ENCODE assay signal across 11 cellular contexts in genomic region chr17:72661093-72661944, GRCh38.
A peak's percentile ranks its signal among the peaks of the same experiment; 100 is the strongest.
DNase-seq lines count a peak whose midpoint lies in the region; ATAC-seq and TF ChIP-seq lines count a peak whose summit lies in the region.
"Had no signal": no experiment of that assay in that cellular context is flagged by ENCODE, and none has a peak within 500 bp of the region (broad histone marks: within the 10 kb centered on the region; RNA-seq: fewer than 3 reads in every experiment).

No MANE protein-coding gene starts in this region.

- TF ChIP-seq POLR2A in prostate gland (IDR thresholded peaks at IDR 0.05), result no peak

- no peaks in the 10 kb centered on the region for H3F3A ChIP-seq in GM23338 (replicated peaks; ENCODE audit: low read depth)

- H3K27me3 ChIP-seq in GM23338 (ENCODE audit: insufficient read depth), result no peaks in the 10 kb centered on the region
- no peaks in the 10 kb centered on the region for H3K27me3 ChIP-seq in prostate gland (replicated peaks; ENCODE audit: insufficient read depth)
- H3K27me3 ChIP-seq in HAP-1 (ENCODE audit: low read depth), result no peaks in the 10 kb centered on the region
- H3K27me3 ChIP-seq: thyroid gland had no signal

- H3K4me1 ChIP-seq in GM23338 (ENCODE audit: insufficient read depth), result peaks cover 3% of the 10 kb centered on the region; the same call in 1 of the 2 replicates
- no peaks in the 10 kb centered on the region for H3K4me1 ChIP-seq in prostate gland (replicated peaks)
- no peaks in the 10 kb centered on the region for H3K4me1 ChIP-seq in HAP-1
- H3K4me1 ChIP-seq: thyroid gland had no signal

- intact Hi-C loops in prostate gland (cut with DNase I), result no loop called here

- 50% methylated on average over 22 of the region's 22 CpGs for WGBS in prostate gland

- H3K4me1 Mint-ChIP-seq in GM23338, result peaks cover 6% of the 10 kb centered on the region; the same call in 2 of the 3 replicates

- ATAC-seq in GM23338, result peak; percentile 72
- no peak for ATAC-seq in GM21526 (IDR thresholded peaks at IDR 0.05; ENCODE audit: low FRiP score, unreplicated experiment)
- no peak for ATAC-seq in GM21717 (IDR thresholded peaks at IDR 0.05; ENCODE audit: unreplicated experiment)

- no peaks in the 10 kb centered on the region for H3K79me2 ChIP-seq in GM23338 (replicated peaks; ENCODE audit: insufficient read depth)

- peaks cover 3% of the 10 kb centered on the region for H3K27me3 Mint-ChIP-seq in GM23338 (ENCODE audit: insufficient read depth, low read depth, poor library complexity)

- no peak overlapping the region for H3K4me3 ChIP-seq in GM23338
- no peak overlapping the region for H3K4me3 ChIP-seq in epithelial cell of esophagus (ENCODE audit: low read length)
- H3K4me3 ChIP-seq in prostate gland, result no peak overlapping the region
- H3K4me3 ChIP-seq in HAP-1, result no peak overlapping the region
- H3K4me3 ChIP-seq: thyroid gland had no signal

- no peak overlapping the region for H2AFZ ChIP-seq in GM23338

- peaks cover 5% of the 10 kb centered on the region; the same call in 1 of the 2 replicates for H3K9me2 ChIP-seq in GM23338 (ENCODE audit: insufficient read depth)

- H3K4me2 ChIP-seq in GM23338, result no peak overlapping the region

- H3K27ac ChIP-seq in GM23338 (ENCODE audit: low read depth) (no peak overlapping the region), prostate gland (no peak overlapping the region)
- H3K27ac ChIP-seq: thyroid gland had no signal

- H3K4me3 Mint-ChIP-seq in GM23338, result no peak overlapping the region

- in situ Hi-C loops in HAP-1 (cut with MboI; ENCODE audit: low sequenced_read_pairs), result no loop called here

- no peak for DNase-seq in GM23338 (ENCODE audit: low spot score)
- DNase-seq in NCI-H2171 treated with DMSO at 0.1 percent for 48 hours (lab: John Stamatoyannopoulos, UW), result peak; percentile 43
- DNase-seq in epithelial cell of esophagus (ENCODE audit: low read depth), result peak; percentile 99
- peak; percentile 77 for DNase-seq in prostate gland (ENCODE audit: low spot score)
- no peak for DNase-seq in HAP-1 (ENCODE audit: low spot score in 2 of 2)
- DNase-seq in SKM-1 (lab: John Stamatoyannopoulos, UW; ENCODE audit: unreplicated experiment), result no peak
- DNase-seq: activated CD4-positive, alpha-beta T cell treated with anti-CD3 and anti-CD28 coated beads for 1 hour; NCI-H2029; thyroid gland had no signal

- H3K36me3 ChIP-seq in GM23338 (ENCODE audit: insufficient read depth) (no peaks in the 10 kb centered on the region), prostate gland (no peaks in the 10 kb centered on the region), HAP-1 (replicated peaks) (no peaks in the 10 kb centered on the region)
- H3K36me3 ChIP-seq: thyroid gland had no signal

- no peaks in the 10 kb centered on the region for H4K20me1 ChIP-seq in GM23338 (replicated peaks; ENCODE audit: insufficient read depth)

- H3K36me3 Mint-ChIP-seq in GM23338 (ENCODE audit: low read depth), result no peaks in the 10 kb centered on the region; the same call in 2 of the 3 replicates

- no peak overlapping the region for H3K27ac Mint-ChIP-seq in GM23338

- peak; percentile 30 to 48; a peak in 3 of 4 replicates for TF ChIP-seq CTCF in GM23338 (conservative IDR thresholded peaks at IDR 0.05; ENCODE audit: low read depth in 2 of 2)
- TF ChIP-seq CTCF in epithelial cell of esophagus (IDR thresholded peaks at IDR 0.05; ENCODE audit: insufficient read depth, low read depth, low read length, missing control alignments), result peak; percentile 66
- peak in 1 of 4 experiments; percentile 8 for TF ChIP-seq CTCF in prostate gland (IDR thresholded peaks at IDR 0.05)

- no peaks in the 10 kb centered on the region for H3K9me3 ChIP-seq in prostate gland
- no peaks in the 10 kb centered on the region for H3K9me3 ChIP-seq in HAP-1
- H3K9me3 ChIP-seq: thyroid gland had no signal

- no peaks in the 10 kb centered on the region for H3K9me3 Mint-ChIP-seq in GM23338

TF ChIP-seq in GM23338, 12 proteins besides CTCF, POLR2A, EP300 and RAD21 (continues in another document):
- TF ChIP-seq, protein P1, sequence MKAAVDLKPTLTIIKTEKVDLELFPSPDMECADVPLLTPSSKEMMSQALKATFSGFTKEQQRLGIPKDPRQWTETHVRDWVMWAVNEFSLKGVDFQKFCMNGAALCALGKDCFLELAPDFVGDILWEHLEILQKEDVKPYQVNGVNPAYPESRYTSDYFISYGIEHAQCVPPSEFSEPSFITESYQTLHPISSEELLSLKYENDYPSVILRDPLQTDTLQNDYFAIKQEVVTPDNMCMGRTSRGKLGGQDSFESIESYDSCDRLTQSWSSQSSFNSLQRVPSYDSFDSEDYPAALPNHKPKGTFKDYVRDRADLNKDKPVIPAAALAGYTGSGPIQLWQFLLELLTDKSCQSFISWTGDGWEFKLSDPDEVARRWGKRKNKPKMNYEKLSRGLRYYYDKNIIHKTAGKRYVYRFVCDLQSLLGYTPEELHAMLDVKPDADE (IDR thresholded peaks at IDR 0.05), result no peak
- TF ChIP-seq POLR2AphosphoS5 (IDR thresholded peaks at IDR 0.05; ENCODE audit: low read depth) (no peak), NANOG (IDR thresholded peaks at IDR 0.05; ENCODE audit: borderline replicate concordance) (no peak), ZNF331 (CRISPR knock-in tag; IDR thresholded peaks at IDR 0.05; ENCODE audit: low read depth) (no peak), JUNB (IDR thresholded peaks at IDR 0.05; ENCODE audit: unreplicated experiment) (no peak)
- TF ChIP-seq, protein P2, sequence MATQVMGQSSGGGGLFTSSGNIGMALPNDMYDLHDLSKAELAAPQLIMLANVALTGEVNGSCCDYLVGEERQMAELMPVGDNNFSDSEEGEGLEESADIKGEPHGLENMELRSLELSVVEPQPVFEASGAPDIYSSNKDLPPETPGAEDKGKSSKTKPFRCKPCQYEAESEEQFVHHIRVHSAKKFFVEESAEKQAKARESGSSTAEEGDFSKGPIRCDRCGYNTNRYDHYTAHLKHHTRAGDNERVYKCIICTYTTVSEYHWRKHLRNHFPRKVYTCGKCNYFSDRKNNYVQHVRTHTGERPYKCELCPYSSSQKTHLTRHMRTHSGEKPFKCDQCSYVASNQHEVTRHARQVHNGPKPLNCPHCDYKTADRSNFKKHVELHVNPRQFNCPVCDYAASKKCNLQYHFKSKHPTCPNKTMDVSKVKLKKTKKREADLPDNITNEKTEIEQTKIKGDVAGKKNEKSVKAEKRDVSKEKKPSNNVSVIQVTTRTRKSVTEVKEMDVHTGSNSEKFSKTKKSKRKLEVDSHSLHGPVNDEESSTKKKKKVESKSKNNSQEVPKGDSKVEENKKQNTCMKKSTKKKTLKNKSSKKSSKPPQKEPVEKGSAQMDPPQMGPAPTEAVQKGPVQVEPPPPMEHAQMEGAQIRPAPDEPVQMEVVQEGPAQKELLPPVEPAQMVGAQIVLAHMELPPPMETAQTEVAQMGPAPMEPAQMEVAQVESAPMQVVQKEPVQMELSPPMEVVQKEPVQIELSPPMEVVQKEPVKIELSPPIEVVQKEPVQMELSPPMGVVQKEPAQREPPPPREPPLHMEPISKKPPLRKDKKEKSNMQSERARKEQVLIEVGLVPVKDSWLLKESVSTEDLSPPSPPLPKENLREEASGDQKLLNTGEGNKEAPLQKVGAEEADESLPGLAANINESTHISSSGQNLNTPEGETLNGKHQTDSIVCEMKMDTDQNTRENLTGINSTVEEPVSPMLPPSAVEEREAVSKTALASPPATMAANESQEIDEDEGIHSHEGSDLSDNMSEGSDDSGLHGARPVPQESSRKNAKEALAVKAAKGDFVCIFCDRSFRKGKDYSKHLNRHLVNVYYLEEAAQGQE (IDR thresholded peaks at IDR 0.05; ENCODE audit: unreplicated experiment), result no peak

Comparison
In these comparisons a context has a peak if more than half of its experiments do, and no peak if none do; other contexts are left out.
1. DNase-seq: peak in NCI-H2171 treated with DMSO at 0.1 percent for 48 hours (single experiment), epithelial cell of esophagus (single experiment) and prostate gland (single experiment); none in GM23338 (single experiment), HAP-1 (0 of 2) and SKM-1 (single experiment).